In genomic region chr1:61271412-61271789, GRCh38 we compare ENCODE assay signal across 1 cellular context.
TF ChIP-seq lines count a peak whose summit lies in the region.

No MANE protein-coding gene starts in this region.

TF ChIP-seq in WTC11, 78 proteins besides CTCF, POLR2A, EP300 and RAD21 (continued from another document):
- TF ChIP-seq HMGXB4 (CRISPR knock-in tag; IDR thresholded peaks at IDR 0.05) = no peak
- TF ChIP-seq, protein P1, sequence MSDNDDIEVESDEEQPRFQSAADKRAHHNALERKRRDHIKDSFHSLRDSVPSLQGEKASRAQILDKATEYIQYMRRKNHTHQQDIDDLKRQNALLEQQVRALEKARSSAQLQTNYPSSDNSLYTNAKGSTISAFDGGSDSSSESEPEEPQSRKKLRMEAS (CRISPR knock-in tag; IDR thresholded peaks at IDR 0.05) = no peak
